In genomic region chr1:20696397-20697333, GRCh38 we compare ENCODE assay signal across 1 cellular context.
A peak's percentile ranks its signal among the peaks of the same experiment; 100 is the strongest.
TF ChIP-seq lines count a peak whose summit lies in the region.

No MANE protein-coding gene starts in this region.

TF ChIP-seq in HEK293, 187 proteins besides CTCF, POLR2A, EP300 and RAD21 (continued from another document and continues in another):
- 0 out of 2 replicates have a peak, but pooled peaks have one; percentile 10 for TF ChIP-seq HIC1 (tag by site-specific recombination; IDR thresholded peaks at IDR 0.05)
- no peak for TF ChIP-seq KLF10 (tag by site-specific recombination; IDR thresholded peaks at IDR 0.05)
- TF ChIP-seq MYNN (tag by site-specific recombination; IDR thresholded peaks at IDR 0.05; ENCODE audit: borderline replicate concordance) = no peak
- peak; percentile 59 for TF ChIP-seq WT1 (tag by site-specific recombination; IDR thresholded peaks at IDR 0.05)
- peak; percentile 56; the same call in 1 of the 2 replicates for TF ChIP-seq ZNF639 (tag by site-specific recombination; IDR thresholded peaks at IDR 0.05)
- TF ChIP-seq ZNF623 (tag by site-specific recombination; IDR thresholded peaks at IDR 0.05) = peak; percentile 25; the same call in 1 of the 2 replicates
- peak; percentile 58; the same call in 1 of the 2 replicates for TF ChIP-seq FEZF1 (tag by site-specific recombination; IDR thresholded peaks at IDR 0.05)
- TF ChIP-seq ZNF558 (tag by site-specific recombination; IDR thresholded peaks at IDR 0.05) = no peak
- TF ChIP-seq ZBTB20 (tag by site-specific recombination; IDR thresholded peaks at IDR 0.05) = peak; percentile 86
- no peak for TF ChIP-seq ZNF26 (tag by site-specific recombination; IDR thresholded peaks at IDR 0.05)
- TF ChIP-seq ZNF677 (tag by site-specific recombination; IDR thresholded peaks at IDR 0.05) = no peak; the same call in 1 of the 2 replicates
- peak; percentile 89 for TF ChIP-seq PRDM10 (tag by site-specific recombination; IDR thresholded peaks at IDR 0.05)
- no peak for TF ChIP-seq ZNF626 (tag by site-specific recombination; IDR thresholded peaks at IDR 0.05)
- peak; percentile 69; the same call in 1 of the 2 replicates for TF ChIP-seq ZEB2 (tag by site-specific recombination; IDR thresholded peaks at IDR 0.05)
- peak; percentile 96 for TF ChIP-seq ZNF600 (tag by site-specific recombination; IDR thresholded peaks at IDR 0.05)
- TF ChIP-seq ZXDB (tag by site-specific recombination; IDR thresholded peaks at IDR 0.05) = peak; percentile 72
- TF ChIP-seq EGR2 (tag by site-specific recombination; IDR thresholded peaks at IDR 0.05; ENCODE audit: low read depth) = peak; percentile 87
- TF ChIP-seq GLI4 (tag by site-specific recombination; IDR thresholded peaks at IDR 0.05) = peak; percentile 73; the same call in 1 of the 2 replicates
- peak; percentile 31; the same call in 1 of the 2 replicates for TF ChIP-seq ZNF561 (tag by site-specific recombination; IDR thresholded peaks at IDR 0.05; ENCODE audit: borderline replicate concordance)
- TF ChIP-seq ZNF629 (tag by site-specific recombination; IDR thresholded peaks at IDR 0.05) = peak; percentile 65; the same call in 1 of the 2 replicates
- TF ChIP-seq ZNF366 (tag by site-specific recombination; conservative IDR thresholded peaks at IDR 0.05) = peak; percentile 40; the same call in 1 of the 2 replicates
- TF ChIP-seq ZBTB11 (tag by site-specific recombination; conservative IDR thresholded peaks at IDR 0.05; ENCODE audit: low read depth) = peak; percentile 73
- TF ChIP-seq YY2 (tag by site-specific recombination; IDR thresholded peaks at IDR 0.05) = 0 out of 2 replicates have a peak, but pooled peaks have one; percentile 58
- TF ChIP-seq ATF2 (tag by site-specific recombination; IDR thresholded peaks at IDR 0.05; ENCODE audit: low read depth) = no peak
- TF ChIP-seq MZF1 (tag by site-specific recombination; IDR thresholded peaks at IDR 0.05; ENCODE audit: borderline replicate concordance) = peak; percentile 77; the same call in 1 of the 2 replicates
- peak; percentile 44 for TF ChIP-seq ZBTB26 (tag by site-specific recombination; optimal IDR thresholded peaks at IDR 0.05)
- TF ChIP-seq ZBTB17 (tag by site-specific recombination; IDR thresholded peaks at IDR 0.05) = peak; percentile 77
- TF ChIP-seq KLF9 (tag by site-specific recombination; IDR thresholded peaks at IDR 0.05; ENCODE audit: low read depth) = peak; percentile 37; the same call in 1 of the 2 replicates
- TF ChIP-seq ZNF701 (tag by site-specific recombination; IDR thresholded peaks at IDR 0.05) = no peak
- TF ChIP-seq PBX3 (CRISPR knock-in tag; IDR thresholded peaks at IDR 0.05) = no peak
- TF ChIP-seq ZNF184 (tag by site-specific recombination; IDR thresholded peaks at IDR 0.05) = no peak
- TF ChIP-seq SETDB1 (IDR thresholded peaks at IDR 0.05; ENCODE audit: insufficient read length, low read length) = peak; percentile 26
- peak; percentile 95 for TF ChIP-seq ZBTB10 (tag by site-specific recombination; IDR thresholded peaks at IDR 0.05)
- TF ChIP-seq ZNF398 (tag by site-specific recombination; IDR thresholded peaks at IDR 0.05) = peak; percentile 62
- TF ChIP-seq TRIM28 (IDR thresholded peaks at IDR 0.05; ENCODE audit: borderline replicate concordance, low read length) = no peak
- no peak for TF ChIP-seq ZNF155 (tag by site-specific recombination; IDR thresholded peaks at IDR 0.05)
- peak; percentile 65 for TF ChIP-seq KLF16 (tag by site-specific recombination; IDR thresholded peaks at IDR 0.05)
